ENCODE assay signal across 7 cellular contexts in the genomic region with DNA sequence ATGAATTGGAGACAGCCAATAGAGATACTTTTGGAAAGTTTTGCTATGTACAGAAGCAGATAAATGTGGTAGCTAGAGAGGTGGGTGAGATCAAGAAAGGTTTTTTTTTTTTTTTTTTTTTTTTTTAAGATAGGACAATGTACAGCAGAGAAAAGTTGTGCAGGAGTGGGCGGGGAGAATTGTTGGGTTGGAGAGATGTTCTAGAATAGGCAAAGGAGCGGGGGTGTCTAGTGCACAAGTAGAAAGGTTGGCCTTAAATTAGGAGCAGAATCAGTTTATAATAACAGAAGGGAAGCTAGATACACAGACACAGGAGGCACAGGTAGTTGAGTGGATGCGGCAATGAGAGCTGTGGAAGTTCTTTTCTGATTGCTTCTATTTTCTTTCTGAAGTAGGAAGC.
"Had no signal": no experiment of that assay in that cellular context is flagged by ENCODE, and none has a peak within 500 bp of the region (broad histone marks: within the 10 kb centered on the region; RNA-seq: fewer than 3 reads in every experiment).

No MANE protein-coding gene starts in this region.

- H3K4me3 Mint-ChIP-seq: IgD-negative memory B cell had no signal

- DNase-seq: IMR-90, KBM-7 had no signal

- H3K4me3 ChIP-seq: K562 had no signal

- H3K36me3 Mint-ChIP-seq: IgD-negative memory B cell had no signal

- H3K9me3 Mint-ChIP-seq: IgD-negative memory B cell had no signal

- H3K27ac ChIP-seq: HL-60 had no signal

- ATAC-seq: HepG2, K562 had no signal

- H3K27ac Mint-ChIP-seq: IgD-negative memory B cell had no signal

- FAIRE-seq: HepG2, HTR-8/SVneo, K562 had no signal
